In the genomic region with DNA sequence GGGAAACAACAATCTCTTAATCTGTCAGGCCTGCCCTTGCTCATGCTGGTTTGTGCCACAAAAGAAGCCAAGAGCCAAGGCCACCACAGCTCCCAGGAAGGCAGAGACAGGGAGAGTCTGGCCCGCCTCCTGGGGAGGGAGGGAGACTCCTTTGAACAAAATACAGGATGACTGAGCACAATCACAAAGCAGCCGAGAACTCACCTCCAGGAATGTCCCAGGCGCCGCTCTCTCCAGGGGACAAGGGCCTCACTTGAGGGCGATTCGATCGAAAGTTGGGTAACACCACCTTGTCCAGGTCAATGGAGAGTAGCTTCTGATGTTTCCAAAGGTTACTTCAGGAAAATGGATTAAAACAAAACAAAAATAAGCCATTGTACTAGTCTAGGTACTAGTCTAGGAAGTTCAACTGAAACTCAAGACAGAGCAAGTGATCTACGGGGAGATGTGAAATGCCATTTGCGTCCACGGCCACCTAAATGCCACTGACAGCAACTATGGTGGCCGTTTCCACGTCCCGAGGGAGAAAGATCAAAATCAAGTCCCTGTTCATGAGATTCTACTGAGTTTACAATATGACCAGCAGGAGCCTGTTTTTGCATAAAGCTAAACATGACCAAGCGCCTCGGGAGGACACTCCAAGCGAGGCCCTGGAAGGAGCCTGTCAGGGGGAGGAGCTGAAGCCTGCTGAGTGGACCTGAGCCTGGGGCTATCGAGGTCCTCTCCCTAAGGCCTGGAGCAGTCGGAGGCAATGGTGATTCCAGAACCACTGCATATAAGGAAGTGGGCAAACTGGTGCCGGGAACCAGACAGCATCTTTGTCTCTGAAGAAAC, we compare ENCODE assay signal across 24 cellular contexts. TPM values are rescaled to one million over a fixed set of nuclear protein-coding genes. Genes with fewer than 3 reads are reported as not detected.
A peak's percentile ranks its signal among the peaks of the same experiment; 100 is the strongest.
DNase-seq lines count a peak whose midpoint lies in the region; ATAC-seq and TF ChIP-seq lines count a peak whose summit lies in the region.
"Had no signal": no experiment of that assay in that cellular context is flagged by ENCODE, and none has a peak within 500 bp of the region (broad histone marks: within the 10 kb centered on the region; RNA-seq: fewer than 3 reads in every experiment).

No MANE protein-coding gene starts in this region.

- H3K27me3 Mint-ChIP-seq in activated naive CD8-positive, alpha-beta T cell treated with anti-CD3 and anti-CD28 coated beads, Interleukin-2, amount 10 ng/mL, durations not matched to agents 7 days and 5 days: no peaks in the 10 kb centered on the region
- H3K27me3 Mint-ChIP-seq in activated naive CD8-positive, alpha-beta T cell treated with anti-CD3 and anti-CD28 coated beads, Interleukin-2, amount 50 U/mL, for 24 hours: no peaks in the 10 kb centered on the region
- H3K27me3 Mint-ChIP-seq in mesothelial cell of epicardium (ENCODE audit: low read depth) (no peaks in the 10 kb centered on the region), type B pancreatic cell (no peaks in the 10 kb centered on the region)
- H3K27me3 Mint-ChIP-seq: activated CD8-positive, alpha-beta T cell treated with anti-CD3 and anti-CD28 coated beads for 36 hours; activated naive CD8-positive, alpha-beta T cell treated with anti-CD3 and anti-CD28 coated beads for 36 hours had no signal

- peaks cover 12% of the 10 kb centered on the region for H3K36me3 Mint-ChIP-seq in activated naive CD8-positive, alpha-beta T cell treated with anti-CD3 and anti-CD28 coated beads, Interleukin-2, amount 10 ng/mL, durations not matched to agents 7 days and 5 days
- H3K36me3 Mint-ChIP-seq in activated naive CD8-positive, alpha-beta T cell treated with anti-CD3 and anti-CD28 coated beads, Interleukin-2, amount 50 U/mL, for 24 hours (ENCODE audit: low read depth): peaks cover 37% of the 10 kb centered on the region
- H3K36me3 Mint-ChIP-seq in mesothelial cell of epicardium: peaks cover 53% of the 10 kb centered on the region
- peaks cover 24% of the 10 kb centered on the region for H3K36me3 Mint-ChIP-seq in type B pancreatic cell

- H3K27ac Mint-ChIP-seq in activated naive CD8-positive, alpha-beta T cell treated with anti-CD3 and anti-CD28 coated beads, Interleukin-2, amount 10 ng/mL, durations not matched to agents 7 days and 5 days: no peak overlapping the region
- no peak overlapping the region for H3K27ac Mint-ChIP-seq in activated naive CD8-positive, alpha-beta T cell treated with anti-CD3 and anti-CD28 coated beads, Interleukin-2, amount 50 U/mL, for 24 hours
- peak overlapping the region; percentile 77 for H3K27ac Mint-ChIP-seq in mesothelial cell of epicardium
- no peak overlapping the region for H3K27ac Mint-ChIP-seq in type B pancreatic cell
- H3K27ac Mint-ChIP-seq: activated CD8-positive, alpha-beta T cell treated with anti-CD3 and anti-CD28 coated beads for 36 hours; activated naive CD8-positive, alpha-beta T cell treated with anti-CD3 and anti-CD28 coated beads for 36 hours had no signal

- intact Hi-C loops in cardiac septum (cut with DNase I): no loop called here

- no peak for ATAC-seq in activated naive CD8-positive, alpha-beta T cell treated with anti-CD3 and anti-CD28 coated beads, Interleukin-2, amount 10 ng/mL, durations not matched to agents 7 days and 5 days (ENCODE audit: low read depth)
- ATAC-seq in activated naive CD8-positive, alpha-beta T cell treated with anti-CD3 and anti-CD28 coated beads, Interleukin-2, amount 50 U/mL, for 24 hours: no peak
- ATAC-seq in HG03457 (IDR thresholded peaks at IDR 0.05; ENCODE audit: unreplicated experiment): no peak
- ATAC-seq in GM21423 (IDR thresholded peaks at IDR 0.05; ENCODE audit: unreplicated experiment): no peak
- no peak for ATAC-seq in HG03460 (IDR thresholded peaks at IDR 0.05; ENCODE audit: unreplicated experiment)
- ATAC-seq: activated CD8-positive, alpha-beta T cell treated with anti-CD3 and anti-CD28 coated beads for 36 hours had no signal

- TF ChIP-seq CTCF in mesothelial cell of epicardium (IDR thresholded peaks at IDR 0.05; ENCODE audit: unreplicated experiment): no peak
- TF ChIP-seq CTCF in type B pancreatic cell (conservative IDR thresholded peaks at IDR 0.05): no peak

- H3K4me3 Mint-ChIP-seq in activated naive CD8-positive, alpha-beta T cell treated with anti-CD3 and anti-CD28 coated beads, Interleukin-2, amount 10 ng/mL, durations not matched to agents 7 days and 5 days: no peak overlapping the region
- H3K4me3 Mint-ChIP-seq in activated naive CD8-positive, alpha-beta T cell treated with anti-CD3 and anti-CD28 coated beads, Interleukin-2, amount 50 U/mL, for 24 hours: no peak overlapping the region
- no peak overlapping the region for H3K4me3 Mint-ChIP-seq in mesothelial cell of epicardium
- no peak overlapping the region for H3K4me3 Mint-ChIP-seq in type B pancreatic cell
- H3K4me3 Mint-ChIP-seq: activated CD8-positive, alpha-beta T cell treated with anti-CD3 and anti-CD28 coated beads for 36 hours; activated naive CD8-positive, alpha-beta T cell treated with anti-CD3 and anti-CD28 coated beads for 36 hours had no signal

- POLR2A ChIA-PET in activated naive CD8-positive, alpha-beta T cell treated with anti-CD3 and anti-CD28 coated beads, Interleukin-2, amount 10 ng/mL, durations not matched to agents 7 days and 5 days (lab: Charles Lee): no interaction called here

- peak; percentile 5 for DNase-seq in activated naive CD8-positive, alpha-beta T cell treated with anti-CD3 and anti-CD28 coated beads, Interleukin-2, amount 10 ng/mL, durations not matched to agents 7 days and 5 days
- DNase-seq in activated naive CD8-positive, alpha-beta T cell treated with anti-CD3 and anti-CD28 coated beads, Interleukin-2, amount 50 U/mL, for 24 hours: no peak
- DNase-seq in cardiac septum (ENCODE audit: low spot score) (peak; percentile 55), mesothelial cell of epicardium (ENCODE audit: low spot score in 2 of 2, unreplicated experiment in 2 of 2) (no peak), type B pancreatic cell (ENCODE audit: extremely low spot score, unreplicated experiment) (peak; percentile 60)
- DNase-seq: activated CD4-positive, CD25-positive, alpha-beta regulatory T cell; activated CD8-positive, alpha-beta T cell treated with anti-CD3 and anti-CD28 coated beads for 36 hours; activated naive CD8-positive, alpha-beta T cell treated with anti-CD3 and anti-CD28 coated beads for 36 hours; activated T-cell treated with anti-CD3 and anti-CD28 coated beads, Interleukin-2, amount 50 U/mL, for 48 hours; effector CD4-positive, alpha-beta T cell; IMR-90; NCI-H2227 treated with DMSO at 0.1 percent for 48 hours; NCI-H82; small intestine; stimulated activated CD4-positive, alpha-beta T cell treated with anti-CD3 and anti-CD28 coated beads, Interleukin-4, amount 100 ng/mL, for 1 hour had no signal

- H3K9me3 Mint-ChIP-seq in activated naive CD8-positive, alpha-beta T cell treated with anti-CD3 and anti-CD28 coated beads, Interleukin-2, amount 10 ng/mL, durations not matched to agents 7 days and 5 days: no peaks in the 10 kb centered on the region
- no peaks in the 10 kb centered on the region for H3K9me3 Mint-ChIP-seq in activated naive CD8-positive, alpha-beta T cell treated with anti-CD3 and anti-CD28 coated beads, Interleukin-2, amount 50 U/mL, for 24 hours
- H3K9me3 Mint-ChIP-seq in mesothelial cell of epicardium (no peaks in the 10 kb centered on the region), type B pancreatic cell (no peaks in the 10 kb centered on the region)
- H3K9me3 Mint-ChIP-seq: activated CD8-positive, alpha-beta T cell treated with anti-CD3 and anti-CD28 coated beads for 36 hours; activated naive CD8-positive, alpha-beta T cell treated with anti-CD3 and anti-CD28 coated beads for 36 hours had no signal

- no peaks in the 10 kb centered on the region for H3K4me1 Mint-ChIP-seq in activated naive CD8-positive, alpha-beta T cell treated with anti-CD3 and anti-CD28 coated beads, Interleukin-2, amount 10 ng/mL, durations not matched to agents 7 days and 5 days
- H3K4me1 Mint-ChIP-seq in activated naive CD8-positive, alpha-beta T cell treated with anti-CD3 and anti-CD28 coated beads, Interleukin-2, amount 50 U/mL, for 24 hours: no peaks in the 10 kb centered on the region
- H3K4me1 Mint-ChIP-seq in mesothelial cell of epicardium (no peaks in the 10 kb centered on the region), type B pancreatic cell (ENCODE audit: unreplicated experiment) (no peaks in the 10 kb centered on the region)
- H3K4me1 Mint-ChIP-seq: activated naive CD8-positive, alpha-beta T cell treated with anti-CD3 and anti-CD28 coated beads for 36 hours had no signal

RNA-seq across cellular contexts. Expression of a gene that starts 13.4 kb away (rescaled TPM):
- not detected for total RNA-seq in activated naive CD8-positive, alpha-beta T cell treated with anti-CD3 and anti-CD28 coated beads, Interleukin-2, amount 10 ng/mL, durations not matched to agents 7 days and 5 days
- total RNA-seq in cardiac septum (not detected), mesothelial cell of epicardium (not detected in 3 replicates), type B pancreatic cell (ENCODE audit: low replicate concordance) (not detected in 2 replicates)
- total RNA-seq: activated CD8-positive, alpha-beta T cell treated with anti-CD3 and anti-CD28 coated beads for 36 hours; activated naive CD8-positive, alpha-beta T cell treated with anti-CD3 and anti-CD28 coated beads for 36 hours; cardiac muscle cell; esophagus muscularis mucosa; gastroesophageal sphincter; IMR-90; lower leg skin; MCF 10A; myocyte had no signal

Comparison
In these comparisons a context has a peak if more than half of its experiments do, and no peak if none do; other contexts are left out.
1. DNase-seq: peak in activated naive CD8-positive, alpha-beta T cell treated with anti-CD3 and anti-CD28 coated beads, Interleukin-2, amount 10 ng/mL, durations not matched to agents 7 days and 5 days (single experiment), cardiac septum (single experiment) and type B pancreatic cell (single experiment); none in activated naive CD8-positive, alpha-beta T cell treated with anti-CD3 and anti-CD28 coated beads, Interleukin-2, amount 50 U/mL, for 24 hours (single experiment) and mesothelial cell of epicardium (0 of 2).